ENCODE assay signal across 25 cellular contexts in genomic region chr7:36275735-36276284, GRCh38.
DNase-seq lines count a peak whose midpoint lies in the region; ATAC-seq, FAIRE-seq and TF ChIP-seq lines count a peak whose summit lies in the region.
"Had no signal": no experiment of that assay in that cellular context is flagged by ENCODE, and none has a peak within 500 bp of the region (broad histone marks: within the 10 kb centered on the region; RNA-seq: fewer than 3 reads in every experiment).

No MANE protein-coding gene starts in this region.

- no peaks in the 10 kb centered on the region for H3K36me3 ChIP-seq in heart right ventricle
- no peaks in the 10 kb centered on the region for H3K36me3 ChIP-seq in body of pancreas (replicated peaks in 1 of 2; ENCODE audit: insufficient read depth in 1 of 2, low read depth in 2 of 2)
- H3K36me3 ChIP-seq: BE2C, MG63, SJSA1 had no signal

- ATAC-seq in heart right ventricle, result no peak
- no peak for ATAC-seq in Right ventricle myocardium superior (ENCODE audit: poor library complexity)
- no peak for ATAC-seq in body of pancreas
- no peak for ATAC-seq in GM18505 (IDR thresholded peaks at IDR 0.05; ENCODE audit: unreplicated experiment)
- no peak for ATAC-seq in stimulated activated memory B cell treated with anti-CD40 and anti-IgM and Interleukin-4, amounts not matched to agents 10 μg/mL and 1 μg/mL and 100 μg/mL, for 72 hours

- no peak overlapping the region for H3K4me3 Mint-ChIP-seq in nephron
- no peak overlapping the region for H3K4me3 Mint-ChIP-seq in stimulated activated memory B cell treated with anti-CD40 and anti-IgM and Interleukin-4, amounts not matched to agents 10 μg/mL and 1 μg/mL and 100 μg/mL, for 72 hours
- H3K4me3 Mint-ChIP-seq: HFFc6 had no signal

- TF ChIP-seq POLR2A in body of pancreas (IDR thresholded peaks at IDR 0.05) (no peak), GM12892 (IDR thresholded peaks at IDR 0.05; ENCODE audit: low read depth, low read length) (no peak), GM18505 (IDR thresholded peaks at IDR 0.05; ENCODE audit: borderline replicate concordance, extremely low read depth, insufficient read depth, insufficient read length) (no peak)

- no peak for FAIRE-seq in GM12892 (lab: Jason Lieb, UNC)
- FAIRE-seq: G401.6, GM19239, H54 had no signal

- no peaks in the 10 kb centered on the region for H3K27me3 ChIP-seq in heart right ventricle
- H3K27me3 ChIP-seq in body of pancreas, result no peaks in the 10 kb centered on the region
- H3K27me3 ChIP-seq: BE2C, MG63, SJSA1 had no signal

- H3K36me3 Mint-ChIP-seq in nephron (ENCODE audit: low read depth), result no peaks in the 10 kb centered on the region
- no peaks in the 10 kb centered on the region for H3K36me3 Mint-ChIP-seq in stimulated activated memory B cell treated with anti-CD40 and anti-IgM and Interleukin-4, amounts not matched to agents 10 μg/mL and 1 μg/mL and 100 μg/mL, for 72 hours
- H3K36me3 Mint-ChIP-seq: CD4-positive, CD25-positive, alpha-beta regulatory T cell had no signal

- intact Hi-C loops in heart right ventricle (cut with DNase I) (loop anchor here in 3 of 10 donors (5.0 to 10.0 kb wide), 3 partner anchors 51 to 119 kb away; no protein-coding TSS in a partner anchor), Right ventricle myocardium superior (cut with DNase I) (no loop called here), body of pancreas (cut with DNase I) (no loop called here)

- H3K4me1 ChIP-seq in heart right ventricle (peaks cover 2 to 87% (median 65%) of the 10 kb centered on the region in 9 donors), body of pancreas (peaks cover 62% of the 10 kb centered on the region)

- H3K9me3 ChIP-seq in heart right ventricle, result no peaks in the 10 kb centered on the region
- no peaks in the 10 kb centered on the region for H3K9me3 ChIP-seq in body of pancreas
- H3K9me3 ChIP-seq: BE2C, MG63, SJSA1 had no signal

- H3K27ac ChIP-seq in heart right ventricle (peak overlapping the region in 9 of 10 donors; percentile 20 to 79 (median 57)), body of pancreas (peak overlapping the region in 3 of 4 donors; percentile 20 to 84 (median 56))
- H3K27ac ChIP-seq: HL-60, PC-9, SJSA1 had no signal

- H3K4me1 Mint-ChIP-seq in nephron, result peaks cover 44% of the 10 kb centered on the region
- H3K4me1 Mint-ChIP-seq in stimulated activated memory B cell treated with anti-CD40 and anti-IgM and Interleukin-4, amounts not matched to agents 10 μg/mL and 1 μg/mL and 100 μg/mL, for 72 hours, result peaks cover 21% of the 10 kb centered on the region

- peak overlapping the region in 2 of 3 experiments; percentile 72 to 87 for H3K27ac Mint-ChIP-seq in nephron
- H3K27ac Mint-ChIP-seq in stimulated activated memory B cell treated with anti-CD40 and anti-IgM and Interleukin-4, amounts not matched to agents 10 μg/mL and 1 μg/mL and 100 μg/mL, for 72 hours, result no peak overlapping the region
- H3K27ac Mint-ChIP-seq: CD4-positive, CD25-positive, alpha-beta regulatory T cell; HFFc6 had no signal

- DNase-seq in heart right ventricle (no peak), Right ventricle myocardium superior (no peak), body of pancreas (no peak), GM12892 (ENCODE audit: insufficient read length) (no peak), putamen (ENCODE audit: low spot score) (no peak)
- DNase-seq: BE2C; CD4-positive, CD25-positive, alpha-beta regulatory T cell; COR-L47; HFFc6; Kasumi-1; MG63; NCI-H1048; NCI-H1436 treated with DMSO at 0.1 percent for 48 hours; NCI-H2029; NCI-H345; NCI-H526 had no signal

- WGBS in heart right ventricle, 2 donors, result 84 to 92% methylated on average over 8 of the region's 8 CpGs
- WGBS in body of pancreas, 2 donors, result 74 to 81% methylated on average over 8 of the region's 8 CpGs

- H3K27me3 Mint-ChIP-seq in nephron (ENCODE audit: low read depth), result no peaks in the 10 kb centered on the region
- H3K27me3 Mint-ChIP-seq in stimulated activated memory B cell treated with anti-CD40 and anti-IgM and Interleukin-4, amounts not matched to agents 10 μg/mL and 1 μg/mL and 100 μg/mL, for 72 hours, result peaks cover 21% of the 10 kb centered on the region
- H3K27me3 Mint-ChIP-seq: CD4-positive, CD25-positive, alpha-beta regulatory T cell had no signal

- no peak for TF ChIP-seq CTCF in heart right ventricle (IDR thresholded peaks at IDR 0.05)
- TF ChIP-seq CTCF in body of pancreas (IDR thresholded peaks at IDR 0.05), result no peak
- TF ChIP-seq CTCF in nephron (IDR thresholded peaks at IDR 0.05; ENCODE audit: unreplicated experiment in 3 of 3), result no peak

- H3K4me3 ChIP-seq in heart right ventricle, result no peak overlapping the region
- H3K4me3 ChIP-seq in body of pancreas, result no peak overlapping the region
- H3K4me3 ChIP-seq: MG63, PC-9, SJSA1 had no signal

- H3K9me3 Mint-ChIP-seq in nephron, result no peaks in the 10 kb centered on the region
- H3K9me3 Mint-ChIP-seq in stimulated activated memory B cell treated with anti-CD40 and anti-IgM and Interleukin-4, amounts not matched to agents 10 μg/mL and 1 μg/mL and 100 μg/mL, for 72 hours, result no peaks in the 10 kb centered on the region
- H3K9me3 Mint-ChIP-seq: HFFc6 had no signal
